Comparison of ENCODE assay signal across 1 cellular context in the genomic region with DNA sequence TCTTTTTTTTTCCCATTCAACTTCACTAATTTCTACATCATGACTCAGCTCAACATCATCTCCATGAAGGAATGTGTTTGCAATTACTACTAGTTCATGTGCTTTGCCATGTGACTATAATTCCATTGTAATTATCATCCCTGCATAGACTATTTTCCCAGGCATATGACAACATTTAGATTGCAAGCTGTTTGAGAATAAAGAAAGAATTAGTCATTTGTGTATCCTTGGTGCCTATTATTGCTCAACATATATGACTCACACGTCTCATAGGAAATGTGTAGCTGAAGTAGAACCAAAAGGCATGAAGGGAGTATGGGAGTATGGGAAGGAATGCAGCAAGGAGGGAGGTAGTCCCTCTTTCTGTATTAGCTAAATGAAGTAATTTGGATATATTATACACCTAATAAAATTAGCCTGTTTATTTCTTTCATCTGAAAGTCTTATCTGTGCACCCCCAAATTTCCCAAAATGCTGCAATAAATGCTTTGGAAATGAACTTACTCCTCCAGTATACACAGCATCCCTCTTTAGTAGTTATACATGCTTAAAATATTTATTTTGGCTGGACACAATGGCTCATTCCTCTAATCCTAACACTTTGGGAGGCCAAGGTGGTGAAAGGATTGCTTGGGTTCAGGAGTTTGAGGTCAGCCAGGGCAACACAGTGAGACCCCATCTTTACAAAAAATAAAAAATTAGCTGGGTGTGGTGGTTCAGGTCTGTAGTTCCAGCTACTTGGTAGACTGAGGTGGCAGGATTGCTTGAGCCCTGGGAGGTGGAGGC.
TF ChIP-seq lines count a peak whose summit lies in the region.

No MANE protein-coding gene starts in this region.

TF ChIP-seq in HEK293, 187 proteins besides CTCF, POLR2A, EP300 and RAD21 (continued from another document):
- TF ChIP-seq ZNF274 (IDR thresholded peaks at IDR 0.05; ENCODE audit: low read length) = no peak
- TF ChIP-seq ZNF274 (tag by site-specific recombination; IDR thresholded peaks at IDR 0.05; ENCODE audit: borderline replicate concordance) = no peak
- TF ChIP-seq ZNF426 (tag by site-specific recombination; IDR thresholded peaks at IDR 0.05) = no peak
- peak; percentile 52 for TF ChIP-seq WT1 (tag by site-specific recombination; IDR thresholded peaks at IDR 0.05)
- TF ChIP-seq, protein P1, sequence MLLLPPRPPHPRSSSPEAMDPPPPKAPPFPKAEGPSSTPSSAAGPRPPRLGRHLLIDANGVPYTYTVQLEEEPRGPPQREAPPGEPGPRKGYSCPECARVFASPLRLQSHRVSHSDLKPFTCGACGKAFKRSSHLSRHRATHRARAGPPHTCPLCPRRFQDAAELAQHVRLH (tag by site-specific recombination; IDR thresholded peaks at IDR 0.05) = no peak
- TF ChIP-seq SP7 (tag by site-specific recombination; IDR thresholded peaks at IDR 0.05) = peak; percentile 87
- TF ChIP-seq BCL11B (tag by site-specific recombination; IDR thresholded peaks at IDR 0.05; ENCODE audit: low read depth) = no peak
- TF ChIP-seq KLF16 (tag by site-specific recombination; IDR thresholded peaks at IDR 0.05) = no peak
- no peak for TF ChIP-seq ZNF341 (tag by site-specific recombination; IDR thresholded peaks at IDR 0.05; ENCODE audit: low read depth)
- TF ChIP-seq ZNF184 (tag by site-specific recombination; IDR thresholded peaks at IDR 0.05) = peak; percentile 51; the same call in 1 of the 2 replicates
- TF ChIP-seq, protein P2, sequence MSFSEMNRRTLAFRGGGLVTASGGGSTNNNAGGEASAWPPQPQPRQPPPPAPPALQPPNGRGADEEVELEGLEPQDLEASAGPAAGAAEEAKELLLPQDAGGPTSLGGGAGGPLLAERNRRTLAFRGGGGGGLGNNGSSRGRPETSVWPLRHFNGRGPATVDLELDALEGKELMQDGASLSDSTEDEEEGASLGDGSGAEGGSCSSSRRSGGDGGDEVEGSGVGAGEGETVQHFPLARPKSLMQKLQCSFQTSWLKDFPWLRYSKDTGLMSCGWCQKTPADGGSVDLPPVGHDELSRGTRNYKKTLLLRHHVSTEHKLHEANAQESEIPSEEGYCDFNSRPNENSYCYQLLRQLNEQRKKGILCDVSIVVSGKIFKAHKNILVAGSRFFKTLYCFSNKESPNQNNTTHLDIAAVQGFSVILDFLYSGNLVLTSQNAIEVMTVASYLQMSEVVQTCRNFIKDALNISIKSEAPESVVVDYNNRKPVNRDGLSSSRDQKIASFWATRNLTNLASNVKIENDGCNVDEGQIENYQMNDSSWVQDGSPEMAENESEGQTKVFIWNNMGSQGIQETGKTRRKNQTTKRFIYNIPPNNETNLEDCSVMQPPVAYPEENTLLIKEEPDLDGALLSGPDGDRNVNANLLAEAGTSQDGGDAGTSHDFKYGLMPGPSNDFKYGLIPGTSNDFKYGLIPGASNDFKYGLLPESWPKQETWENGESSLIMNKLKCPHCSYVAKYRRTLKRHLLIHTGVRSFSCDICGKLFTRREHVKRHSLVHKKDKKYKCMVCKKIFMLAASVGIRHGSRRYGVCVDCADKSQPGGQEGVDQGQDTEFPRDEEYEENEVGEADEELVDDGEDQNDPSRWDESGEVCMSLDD (tag by site-specific recombination; IDR thresholded peaks at IDR 0.05) = no peak
- TF ChIP-seq ZNF621 (tag by site-specific recombination; IDR thresholded peaks at IDR 0.05) = no peak
- TF ChIP-seq ZNF394 (tag by site-specific recombination; IDR thresholded peaks at IDR 0.05; ENCODE audit: borderline replicate concordance) = peak; percentile 34; the same call in 1 of the 2 replicates
- TF ChIP-seq ZBTB21 (tag by site-specific recombination; IDR thresholded peaks at IDR 0.05) = peak; percentile 83
- TF ChIP-seq ZBTB8A (tag by site-specific recombination; IDR thresholded peaks at IDR 0.05) = no peak
- TF ChIP-seq ZFP37 (tag by site-specific recombination; IDR thresholded peaks at IDR 0.05) = no peak
- no peak for TF ChIP-seq ZNF23 (tag by site-specific recombination; IDR thresholded peaks at IDR 0.05; ENCODE audit: borderline replicate concordance)
- no peak for TF ChIP-seq ZNF558 (tag by site-specific recombination; IDR thresholded peaks at IDR 0.05)
- TF ChIP-seq HOXC10 (CRISPR knock-in tag; IDR thresholded peaks at IDR 0.05) = no peak
- no peak for TF ChIP-seq ZNF133 (tag by site-specific recombination; IDR thresholded peaks at IDR 0.05)
- no peak for TF ChIP-seq ZNF37A (tag by site-specific recombination; IDR thresholded peaks at IDR 0.05)
- no peak for TF ChIP-seq ZBTB1 (tag by site-specific recombination; IDR thresholded peaks at IDR 0.05)
- TF ChIP-seq ZNF701 (tag by site-specific recombination; IDR thresholded peaks at IDR 0.05) = no peak
- no peak for TF ChIP-seq ZNF610 (tag by site-specific recombination; IDR thresholded peaks at IDR 0.05; ENCODE audit: borderline replicate concordance)
- TF ChIP-seq, protein P3, sequence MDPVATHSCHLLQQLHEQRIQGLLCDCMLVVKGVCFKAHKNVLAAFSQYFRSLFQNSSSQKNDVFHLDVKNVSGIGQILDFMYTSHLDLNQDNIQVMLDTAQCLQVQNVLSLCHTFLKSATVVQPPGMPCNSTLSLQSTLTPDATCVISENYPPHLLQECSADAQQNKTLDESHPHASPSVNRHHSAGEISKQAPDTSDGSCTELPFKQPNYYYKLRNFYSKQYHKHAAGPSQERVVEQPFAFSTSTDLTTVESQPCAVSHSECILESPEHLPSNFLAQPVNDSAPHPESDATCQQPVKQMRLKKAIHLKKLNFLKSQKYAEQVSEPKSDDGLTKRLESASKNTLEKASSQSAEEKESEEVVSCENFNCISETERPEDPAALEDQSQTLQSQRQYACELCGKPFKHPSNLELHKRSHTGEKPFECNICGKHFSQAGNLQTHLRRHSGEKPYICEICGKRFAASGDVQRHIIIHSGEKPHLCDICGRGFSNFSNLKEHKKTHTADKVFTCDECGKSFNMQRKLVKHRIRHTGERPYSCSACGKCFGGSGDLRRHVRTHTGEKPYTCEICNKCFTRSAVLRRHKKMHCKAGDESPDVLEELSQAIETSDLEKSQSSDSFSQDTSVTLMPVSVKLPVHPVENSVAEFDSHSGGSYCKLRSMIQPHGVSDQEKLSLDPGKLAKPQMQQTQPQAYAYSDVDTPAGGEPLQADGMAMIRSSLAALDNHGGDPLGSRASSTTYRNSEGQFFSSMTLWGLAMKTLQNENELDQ (tag by site-specific recombination; IDR thresholded peaks at IDR 0.05; ENCODE audit: low read depth) = no peak
- TF ChIP-seq, protein P4, sequence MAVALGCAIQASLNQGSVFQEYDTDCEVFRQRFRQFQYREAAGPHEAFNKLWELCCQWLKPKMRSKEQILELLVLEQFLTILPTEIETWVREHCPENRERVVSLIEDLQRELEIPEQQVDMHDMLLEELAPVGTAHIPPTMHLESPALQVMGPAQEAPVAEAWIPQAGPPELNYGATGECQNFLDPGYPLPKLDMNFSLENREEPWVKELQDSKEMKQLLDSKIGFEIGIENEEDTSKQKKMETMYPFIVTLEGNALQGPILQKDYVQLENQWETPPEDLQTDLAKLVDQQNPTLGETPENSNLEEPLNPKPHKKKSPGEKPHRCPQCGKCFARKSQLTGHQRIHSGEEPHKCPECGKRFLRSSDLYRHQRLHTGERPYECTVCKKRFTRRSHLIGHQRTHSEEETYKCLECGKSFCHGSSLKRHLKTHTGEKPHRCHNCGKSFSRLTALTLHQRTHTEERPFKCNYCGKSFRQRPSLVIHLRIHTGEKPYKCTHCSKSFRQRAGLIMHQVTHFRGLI (tag by site-specific recombination; IDR thresholded peaks at IDR 0.05) = no peak
- TF ChIP-seq ZNF121 (tag by site-specific recombination; IDR thresholded peaks at IDR 0.05) = no peak
- peak; percentile 76 for TF ChIP-seq ZNF629 (tag by site-specific recombination; IDR thresholded peaks at IDR 0.05)
- TF ChIP-seq ZNF335 (tag by site-specific recombination; conservative IDR thresholded peaks at IDR 0.05) = no peak
- TF ChIP-seq ZNF510 (tag by site-specific recombination; IDR thresholded peaks at IDR 0.05; ENCODE audit: insufficient replicate concordance) = no peak
- no peak for TF ChIP-seq ZNF555 (tag by site-specific recombination; conservative IDR thresholded peaks at IDR 0.05)
- TF ChIP-seq SCRT1 (tag by site-specific recombination; IDR thresholded peaks at IDR 0.05; ENCODE audit: borderline replicate concordance) = no peak
- TF ChIP-seq, protein P5, sequence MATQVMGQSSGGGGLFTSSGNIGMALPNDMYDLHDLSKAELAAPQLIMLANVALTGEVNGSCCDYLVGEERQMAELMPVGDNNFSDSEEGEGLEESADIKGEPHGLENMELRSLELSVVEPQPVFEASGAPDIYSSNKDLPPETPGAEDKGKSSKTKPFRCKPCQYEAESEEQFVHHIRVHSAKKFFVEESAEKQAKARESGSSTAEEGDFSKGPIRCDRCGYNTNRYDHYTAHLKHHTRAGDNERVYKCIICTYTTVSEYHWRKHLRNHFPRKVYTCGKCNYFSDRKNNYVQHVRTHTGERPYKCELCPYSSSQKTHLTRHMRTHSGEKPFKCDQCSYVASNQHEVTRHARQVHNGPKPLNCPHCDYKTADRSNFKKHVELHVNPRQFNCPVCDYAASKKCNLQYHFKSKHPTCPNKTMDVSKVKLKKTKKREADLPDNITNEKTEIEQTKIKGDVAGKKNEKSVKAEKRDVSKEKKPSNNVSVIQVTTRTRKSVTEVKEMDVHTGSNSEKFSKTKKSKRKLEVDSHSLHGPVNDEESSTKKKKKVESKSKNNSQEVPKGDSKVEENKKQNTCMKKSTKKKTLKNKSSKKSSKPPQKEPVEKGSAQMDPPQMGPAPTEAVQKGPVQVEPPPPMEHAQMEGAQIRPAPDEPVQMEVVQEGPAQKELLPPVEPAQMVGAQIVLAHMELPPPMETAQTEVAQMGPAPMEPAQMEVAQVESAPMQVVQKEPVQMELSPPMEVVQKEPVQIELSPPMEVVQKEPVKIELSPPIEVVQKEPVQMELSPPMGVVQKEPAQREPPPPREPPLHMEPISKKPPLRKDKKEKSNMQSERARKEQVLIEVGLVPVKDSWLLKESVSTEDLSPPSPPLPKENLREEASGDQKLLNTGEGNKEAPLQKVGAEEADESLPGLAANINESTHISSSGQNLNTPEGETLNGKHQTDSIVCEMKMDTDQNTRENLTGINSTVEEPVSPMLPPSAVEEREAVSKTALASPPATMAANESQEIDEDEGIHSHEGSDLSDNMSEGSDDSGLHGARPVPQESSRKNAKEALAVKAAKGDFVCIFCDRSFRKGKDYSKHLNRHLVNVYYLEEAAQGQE (tag by site-specific recombination; IDR thresholded peaks at IDR 0.05) = no peak
- TF ChIP-seq, protein P6, sequence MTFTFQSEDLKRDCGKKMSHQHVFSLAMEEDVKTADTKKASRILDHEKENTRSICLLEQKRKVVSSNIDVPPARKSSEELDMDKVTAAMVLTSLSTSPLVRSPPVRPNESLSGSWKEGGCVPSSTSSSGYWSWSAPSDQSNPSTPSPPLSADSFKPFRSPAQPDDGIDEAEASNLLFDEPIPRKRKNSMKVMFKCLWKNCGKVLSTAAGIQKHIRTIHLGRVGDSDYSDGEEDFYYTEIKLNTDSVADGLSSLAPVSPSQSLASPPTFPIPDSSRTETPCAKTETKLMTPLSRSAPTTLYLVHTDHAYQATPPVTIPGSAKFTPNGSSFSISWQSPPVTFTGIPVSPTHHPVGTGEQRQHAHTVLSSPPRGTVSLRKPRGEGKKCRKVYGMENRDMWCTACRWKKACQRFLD (tag by site-specific recombination; IDR thresholded peaks at IDR 0.05) = no peak
- TF ChIP-seq ZNF214 (tag by site-specific recombination; IDR thresholded peaks at IDR 0.05; ENCODE audit: borderline replicate concordance) = no peak
- no peak for TF ChIP-seq OSR2 (tag by site-specific recombination; IDR thresholded peaks at IDR 0.05)
- TF ChIP-seq ZNF776 (tag by site-specific recombination; IDR thresholded peaks at IDR 0.05; ENCODE audit: borderline replicate concordance) = no peak
- peak; percentile 64; the same call in 1 of the 2 replicates for TF ChIP-seq ZEB2 (tag by site-specific recombination; IDR thresholded peaks at IDR 0.05)
- no peak for TF ChIP-seq ZNF132 (tag by site-specific recombination; IDR thresholded peaks at IDR 0.05; ENCODE audit: borderline replicate concordance)
- 0 out of 2 replicates have a peak, but pooled peaks have one; percentile 24 for TF ChIP-seq SP3 (tag by site-specific recombination; IDR thresholded peaks at IDR 0.05)
- no peak for TF ChIP-seq ZFP3 (tag by site-specific recombination; IDR thresholded peaks at IDR 0.05; ENCODE audit: low read depth)
- TF ChIP-seq ZNF600 (tag by site-specific recombination; IDR thresholded peaks at IDR 0.05) = no peak
- no peak for TF ChIP-seq GFI1B (tag by site-specific recombination; IDR thresholded peaks at IDR 0.05)
- TF ChIP-seq ZNF366 (tag by site-specific recombination; conservative IDR thresholded peaks at IDR 0.05) = no peak
- TF ChIP-seq, protein P7, sequence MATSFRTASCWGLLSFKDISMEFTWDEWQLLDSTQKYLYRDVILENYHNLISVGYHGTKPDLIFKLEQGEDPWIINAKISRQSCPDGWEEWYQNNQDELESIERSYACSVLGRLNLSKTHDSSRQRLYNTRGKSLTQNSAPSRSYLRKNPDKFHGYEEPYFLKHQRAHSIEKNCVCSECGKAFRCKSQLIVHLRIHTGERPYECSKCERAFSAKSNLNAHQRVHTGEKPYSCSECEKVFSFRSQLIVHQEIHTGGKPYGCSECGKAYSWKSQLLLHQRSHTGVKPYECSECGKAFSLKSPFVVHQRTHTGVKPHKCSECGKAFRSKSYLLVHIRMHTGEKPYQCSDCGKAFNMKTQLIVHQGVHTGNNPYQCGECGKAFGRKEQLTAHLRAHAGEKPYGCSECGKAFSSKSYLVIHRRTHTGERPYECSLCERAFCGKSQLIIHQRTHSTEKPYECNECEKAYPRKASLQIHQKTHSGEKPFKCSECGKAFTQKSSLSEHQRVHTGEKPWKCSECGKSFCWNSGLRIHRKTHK (tag by site-specific recombination; IDR thresholded peaks at IDR 0.05) = peak; percentile 18; the same call in 1 of the 2 replicates
- TF ChIP-seq ZNF157 (tag by site-specific recombination; IDR thresholded peaks at IDR 0.05) = no peak
- no peak for TF ChIP-seq ZNF239 (tag by site-specific recombination; IDR thresholded peaks at IDR 0.05)
- TF ChIP-seq, protein P8, sequence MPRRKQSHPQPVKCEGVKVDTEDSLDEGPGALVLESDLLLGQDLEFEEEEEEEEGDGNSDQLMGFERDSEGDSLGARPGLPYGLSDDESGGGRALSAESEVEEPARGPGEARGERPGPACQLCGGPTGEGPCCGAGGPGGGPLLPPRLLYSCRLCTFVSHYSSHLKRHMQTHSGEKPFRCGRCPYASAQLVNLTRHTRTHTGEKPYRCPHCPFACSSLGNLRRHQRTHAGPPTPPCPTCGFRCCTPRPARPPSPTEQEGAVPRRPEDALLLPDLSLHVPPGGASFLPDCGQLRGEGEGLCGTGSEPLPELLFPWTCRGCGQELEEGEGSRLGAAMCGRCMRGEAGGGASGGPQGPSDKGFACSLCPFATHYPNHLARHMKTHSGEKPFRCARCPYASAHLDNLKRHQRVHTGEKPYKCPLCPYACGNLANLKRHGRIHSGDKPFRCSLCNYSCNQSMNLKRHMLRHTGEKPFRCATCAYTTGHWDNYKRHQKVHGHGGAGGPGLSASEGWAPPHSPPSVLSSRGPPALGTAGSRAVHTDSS (tag by site-specific recombination; IDR thresholded peaks at IDR 0.05) = no peak
- no peak for TF ChIP-seq ZNF792 (tag by site-specific recombination; IDR thresholded peaks at IDR 0.05)
- no peak for TF ChIP-seq ZNF223 (tag by site-specific recombination; IDR thresholded peaks at IDR 0.05)
